In the genomic region with DNA sequence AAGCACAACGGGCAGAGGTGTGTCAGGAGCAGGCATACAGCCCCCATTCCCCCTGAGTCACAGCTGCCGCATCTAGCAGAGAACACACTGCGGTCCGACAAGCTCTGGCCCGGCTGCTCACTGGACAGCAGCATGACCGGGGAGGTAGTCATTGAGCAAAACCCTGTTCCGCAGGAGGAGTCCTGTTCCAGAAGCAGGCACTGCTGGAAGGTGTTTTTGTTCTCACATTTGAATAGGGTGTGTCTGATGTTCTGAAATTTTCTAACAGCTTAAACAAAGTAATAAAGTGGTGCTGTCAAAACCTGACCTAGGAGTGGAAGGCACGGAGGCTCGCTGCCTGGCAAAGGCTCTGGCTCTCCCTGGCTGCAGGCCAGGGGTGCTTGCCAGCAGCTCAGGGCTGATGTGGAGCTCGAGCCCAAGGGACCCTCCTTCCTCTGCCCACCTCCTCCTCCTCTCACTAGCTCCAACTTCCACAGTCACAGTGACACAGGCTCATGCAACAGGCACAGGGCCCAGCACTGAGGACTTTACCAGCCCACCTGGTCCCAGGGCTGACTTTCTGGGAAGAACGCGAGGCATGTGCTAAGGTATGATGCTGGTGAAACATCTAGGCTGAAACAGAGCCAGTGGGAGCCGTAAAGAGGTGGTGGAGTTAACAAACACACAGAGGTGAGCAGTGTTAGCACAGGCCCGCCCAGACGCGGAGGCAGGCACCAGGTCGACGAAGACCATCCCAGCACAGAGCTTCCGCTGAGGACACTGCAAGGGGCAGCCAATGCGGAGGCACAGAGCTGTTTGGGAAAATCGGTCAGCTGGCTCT, we compare ENCODE assay signal across 11 cellular contexts.
DNase-seq lines count a peak whose midpoint lies in the region; ATAC-seq and TF ChIP-seq lines count a peak whose summit lies in the region.
"Had no signal": no experiment of that assay in that cellular context is flagged by ENCODE, and none has a peak within 500 bp of the region (broad histone marks: within the 10 kb centered on the region; RNA-seq: fewer than 3 reads in every experiment).

No MANE protein-coding gene starts in this region.

- H3K36me3 Mint-ChIP-seq in activated T-cell treated with anti-CD3 and anti-CD28 coated beads, Interleukin-2, amount 50 U/mL, for 72 hours (ENCODE audit: insufficient read depth in 2 of 2) = peaks cover 17 to 29% of the 10 kb centered on the region in 2 donors
- H3K36me3 Mint-ChIP-seq in MCF 10A (ENCODE audit: insufficient read depth, unreplicated experiment) = peaks cover 72% of the 10 kb centered on the region

- no TSS peak for BruUV-seq in MCF 10A (replicated peaks; lab: Mats Ljungman, UMichigan)

- intact Hi-C loops in MCF 10A (cut with micrococcal nuclease) = loop anchor here (2.0 kb wide), 2 partner anchors 120 to 162 kb away; no protein-coding TSS in a partner anchor

- H3K36me3 ChIP-seq in lung (ENCODE audit: control insufficient read depth in 2 of 2, insufficient read depth in 2 of 2, low read length in 2 of 2) (peaks cover 46 to 51% of the 10 kb centered on the region in 2 donors), upper lobe of left lung (peaks cover 26 to 77% (median 72%) of the 10 kb centered on the region in 4 donors)

- TF ChIP-seq POLR2A in upper lobe of left lung (IDR thresholded peaks at IDR 0.05) = peak in 1 of 4 donors; percentile 22

- no peak for DNase-seq in activated T-cell treated with anti-CD3 and anti-CD28 coated beads, Interleukin-2, amount 50 U/mL, for 72 hours
- DNase-seq in activated T-cell treated with anti-CD3 and anti-CD28 coated beads for 4 hours (no peak), MCF 10A (ENCODE audit: unreplicated experiment) (peak; percentile 91), lung (ENCODE audit: low spot score) (peak; percentile 57), upper lobe of left lung (peak in 1 of 2 donors; percentile 84), HCEC 1CT (no peak)
- DNase-seq: NCI-H1694 treated with DMSO at 0.1 percent for 48 hours, SHP77 had no signal

- H3K9me3 ChIP-seq in lung (ENCODE audit: control insufficient read depth in 2 of 2, insufficient read depth in 1 of 2, low read length in 1 of 2) (no peaks in the 10 kb centered on the region), upper lobe of left lung (no peaks in the 10 kb centered on the region)

- peak in 1 of 4 donors; percentile 14 for TF ChIP-seq EP300 in upper lobe of left lung (IDR thresholded peaks at IDR 0.05)

- CTCF ChIA-PET in MCF 10A (lab: Yijun Ruan, JAX) = interaction anchor here (0.6 to 3.7 kb wide), 20 partner anchors 8 to 205 kb away, joined by 3 to 24 read pairs (median 6); no protein-coding TSS in a partner anchor

- no peaks in the 10 kb centered on the region for H3K27me3 Mint-ChIP-seq in activated T-cell treated with anti-CD3 and anti-CD28 coated beads, Interleukin-2, amount 50 U/mL, for 72 hours (ENCODE audit: low read depth)
- H3K27me3 Mint-ChIP-seq in MCF 10A (ENCODE audit: insufficient read depth, unreplicated experiment) = no peaks in the 10 kb centered on the region

- peaks cover 36% of the 10 kb centered on the region for H3K4me1 Mint-ChIP-seq in activated T-cell treated with anti-CD3 and anti-CD28 coated beads, Interleukin-2, amount 50 U/mL, for 72 hours (ENCODE audit: low read depth)
- H3K4me1 Mint-ChIP-seq in MCF 10A (ENCODE audit: insufficient read depth, unreplicated experiment) = peaks cover 21% of the 10 kb centered on the region

- POLR2A ChIA-PET in MCF 10A (lab: Yijun Ruan, JAX) = interaction anchor here (0.6 to 5.3 kb wide), 27 partner anchors 9 to 407 kb away, joined by 3 to 74 read pairs (median 5); partner anchors contain the start of genes ALDH4A1 and IFFO2

- H3K4me3 ChIP-seq in lung = no peak overlapping the region
- no peak overlapping the region for H3K4me3 ChIP-seq in upper lobe of left lung

- H3K27ac Mint-ChIP-seq in activated T-cell treated with anti-CD3 and anti-CD28 coated beads, Interleukin-2, amount 50 U/mL, for 72 hours = peak overlapping the region; percentile 9
- H3K27ac Mint-ChIP-seq in MCF 10A (ENCODE audit: low read depth, unreplicated experiment) = peak overlapping the region; percentile 90

- H3K4me1 ChIP-seq in lung (ENCODE audit: control insufficient read depth in 2 of 2, insufficient read depth in 2 of 2, low read length in 2 of 2) (peaks cover 0 to 7% of the 10 kb centered on the region in 2 donors), upper lobe of left lung (peaks cover 7 to 49% (median 47%) of the 10 kb centered on the region in 4 donors)

- H3K9me3 Mint-ChIP-seq in activated T-cell treated with anti-CD3 and anti-CD28 coated beads, Interleukin-2, amount 50 U/mL, for 72 hours = no peaks in the 10 kb centered on the region
- no peaks in the 10 kb centered on the region for H3K9me3 Mint-ChIP-seq in MCF 10A (ENCODE audit: unreplicated experiment)
- H3K9me3 Mint-ChIP-seq: nephron had no signal

- WGBS in lung, 2 donors = 65 to 77% methylated on average over 21 of the region's 21 CpGs
- WGBS in upper lobe of left lung, 2 donors = 70 to 71% methylated on average over 15 to 21 of the region's 21 CpGs

- peak overlapping the region; percentile 21 to 43 for H3K4me3 Mint-ChIP-seq in activated T-cell treated with anti-CD3 and anti-CD28 coated beads, Interleukin-2, amount 50 U/mL, for 72 hours
- peak overlapping the region; percentile 11 for H3K4me3 Mint-ChIP-seq in MCF 10A (ENCODE audit: unreplicated experiment)
- H3K4me3 Mint-ChIP-seq: nephron had no signal

- ATAC-seq in activated T-cell treated with anti-CD3 and anti-CD28 coated beads, Interleukin-2, amount 50 U/mL, for 72 hours (replicated peaks in 1 of 2) = peak; percentile 46 to 47
- ATAC-seq in lung (ENCODE audit: insufficient read depth, low FRiP score) (peak; percentile 31), upper lobe of left lung (ENCODE audit: low FRiP score in 2 of 2) (peak; percentile 21 to 60), HG02884 (IDR thresholded peaks at IDR 0.05; ENCODE audit: unreplicated experiment) (no peak), GM21529 (IDR thresholded peaks at IDR 0.05; ENCODE audit: unreplicated experiment) (no peak)

- H3K27me3 ChIP-seq in lung (ENCODE audit: control insufficient read depth, insufficient read depth) = no peaks in the 10 kb centered on the region
- H3K27me3 ChIP-seq in upper lobe of left lung = no peaks in the 10 kb centered on the region

- H3K27ac ChIP-seq in lung (ENCODE audit: low read depth in 1 of 2, low read length in 1 of 2) = peak overlapping the region in 1 of 2 donors; percentile 61
- peak overlapping the region; percentile 11 to 78 (median 62) for H3K27ac ChIP-seq in upper lobe of left lung

- TF ChIP-seq CTCF in MCF 10A (IDR thresholded peaks at IDR 0.05; ENCODE audit: unreplicated experiment) (no peak), lung (IDR thresholded peaks at IDR 0.05; ENCODE audit: control extremely low read depth, extremely low read depth) (no peak), upper lobe of left lung (IDR thresholded peaks at IDR 0.05) (no peak)

Comparison
In these comparisons a context has a peak if more than half of its experiments do, and no peak if none do; other contexts are left out.
1. ATAC-seq: peak in activated T-cell treated with anti-CD3 and anti-CD28 coated beads, Interleukin-2, amount 50 U/mL, for 72 hours (2 of 2), lung (single experiment) and upper lobe of left lung (2 of 2); none in HG02884 (single experiment) and GM21529 (single experiment).
2. DNase-seq: peak in MCF 10A (single experiment) and lung (single experiment); none in activated T-cell treated with anti-CD3 and anti-CD28 coated beads, Interleukin-2, amount 50 U/mL, for 72 hours (0 of 2), activated T-cell treated with anti-CD3 and anti-CD28 coated beads for 4 hours (single experiment) and HCEC 1CT (single experiment).